13 cellular contexts compared by ENCODE assay signal in the genomic region with DNA sequence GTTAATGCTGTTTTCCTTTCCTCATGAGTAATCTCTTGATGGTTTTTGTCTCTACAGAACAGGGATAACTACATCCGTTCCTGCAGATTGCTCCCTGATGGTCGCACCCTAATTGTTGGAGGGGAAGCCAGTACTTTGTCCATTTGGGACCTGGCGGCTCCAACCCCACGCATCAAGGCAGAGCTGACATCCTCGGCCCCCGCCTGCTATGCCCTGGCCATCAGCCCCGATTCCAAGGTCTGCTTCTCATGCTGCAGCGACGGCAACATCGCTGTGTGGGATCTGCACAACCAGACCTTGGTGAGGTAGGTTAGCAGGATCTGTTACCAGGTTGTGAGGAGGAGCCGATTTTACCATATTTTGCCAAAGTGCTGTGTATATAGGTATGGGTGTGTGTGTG.
DNase-seq lines count a peak whose midpoint lies in the region; ATAC-seq lines count a peak whose summit lies in the region.
"Had no signal": no experiment of that assay in that cellular context is flagged by ENCODE, and none has a peak within 500 bp of the region (broad histone marks: within the 10 kb centered on the region; RNA-seq: fewer than 3 reads in every experiment).

No MANE protein-coding gene starts in this region.

- peak overlapping the region; percentile 63 for H3K27ac Mint-ChIP-seq in activated naive CD4-positive, alpha-beta T cell treated with anti-CD3 and anti-CD28 coated beads for 36 hours
- no peak overlapping the region for H3K27ac Mint-ChIP-seq in activated naive CD4-positive, alpha-beta T cell treated with anti-CD3 and anti-CD28 coated beads, Interleukin-2, amount 50 U/mL, for 72 hours

- H3K4me1 Mint-ChIP-seq in activated naive CD4-positive, alpha-beta T cell treated with anti-CD3 and anti-CD28 coated beads for 36 hours (ENCODE audit: low read depth), result no peaks in the 10 kb centered on the region
- H3K4me1 Mint-ChIP-seq: CD14-positive monocyte; CD4-positive, alpha-beta memory T cell had no signal

- H3K4me3 Mint-ChIP-seq in activated naive CD4-positive, alpha-beta T cell treated with anti-CD3 and anti-CD28 coated beads for 36 hours, result no peak overlapping the region
- H3K4me3 Mint-ChIP-seq: CD14-positive monocyte; CD4-positive, alpha-beta memory T cell; H9 had no signal

- H3K36me3 Mint-ChIP-seq in activated naive CD4-positive, alpha-beta T cell treated with anti-CD3 and anti-CD28 coated beads for 36 hours (ENCODE audit: low read depth), result peaks cover 27% of the 10 kb centered on the region
- H3K36me3 Mint-ChIP-seq in activated naive CD4-positive, alpha-beta T cell treated with anti-CD3 and anti-CD28 coated beads, Interleukin-2, amount 50 U/mL, for 72 hours, result peaks cover 8 to 33% of the 10 kb centered on the region in 2 donors

- H3K9me3 Mint-ChIP-seq in activated naive CD4-positive, alpha-beta T cell treated with anti-CD3 and anti-CD28 coated beads for 36 hours, result no peaks in the 10 kb centered on the region
- H3K9me3 Mint-ChIP-seq in activated naive CD4-positive, alpha-beta T cell treated with anti-CD3 and anti-CD28 coated beads, Interleukin-2, amount 50 U/mL, for 72 hours, result no peaks in the 10 kb centered on the region
- H3K9me3 Mint-ChIP-seq: CD4-positive, alpha-beta memory T cell; H9 had no signal

- CTCF ChIA-PET in activated naive CD4-positive, alpha-beta T cell treated with anti-CD3 and anti-CD28 coated beads for 36 hours (lab: Charles Lee), result no interaction called here

- intact Hi-C loops in activated naive CD4-positive, alpha-beta T cell treated with anti-CD3 and anti-CD28 coated beads for 36 hours (cut with micrococcal nuclease), result no loop called here

- no peak for DNase-seq in activated naive CD4-positive, alpha-beta T cell treated with anti-CD3 and anti-CD28 coated beads for 36 hours
- no peak for DNase-seq in activated naive CD4-positive, alpha-beta T cell treated with anti-CD3 and anti-CD28 coated beads, Interleukin-2, amount 50 U/mL, for 72 hours (ENCODE audit: low spot score in 2 of 2)
- peak; percentile 36 to 80 for DNase-seq in NCI-H2081 (lab: John Stamatoyannopoulos, UW)
- DNase-seq in left kidney (ENCODE audit: low read depth, low spot score), result peak; percentile 48
- no peak for DNase-seq in T1000 (lab: John Stamatoyannopoulos, UW)
- DNase-seq in central memory CD4-positive, alpha-beta T cell, result no peak
- DNase-seq: AML-193; CD4-positive, alpha-beta memory T cell; DMS153; GDM1; H9 had no signal

- no peak for ATAC-seq in activated naive CD4-positive, alpha-beta T cell treated with anti-CD3 and anti-CD28 coated beads, Interleukin-2, amount 50 U/mL, for 72 hours
- ATAC-seq in HG03469 (IDR thresholded peaks at IDR 0.05; ENCODE audit: unreplicated experiment), result no peak

- H3K27me3 Mint-ChIP-seq in activated naive CD4-positive, alpha-beta T cell treated with anti-CD3 and anti-CD28 coated beads for 36 hours (ENCODE audit: low read depth), result no peaks in the 10 kb centered on the region
- H3K27me3 Mint-ChIP-seq: CD4-positive, alpha-beta memory T cell had no signal

Comparison
In these comparisons a context has a peak if more than half of its experiments do, and no peak if none do; other contexts are left out.
1. DNase-seq: peak in NCI-H2081 (2 of 2) and left kidney (single experiment); none in activated naive CD4-positive, alpha-beta T cell treated with anti-CD3 and anti-CD28 coated beads for 36 hours (single experiment), activated naive CD4-positive, alpha-beta T cell treated with anti-CD3 and anti-CD28 coated beads, Interleukin-2, amount 50 U/mL, for 72 hours (0 of 2), T1000 (single experiment) and central memory CD4-positive, alpha-beta T cell (single experiment).